8 cellular contexts compared by ENCODE assay signal in genomic region chr6:135506270-135506997, GRCh38. TPM values are rescaled to one million over a fixed set of nuclear protein-coding genes. Genes with fewer than 3 reads are reported as not detected.
DNase-seq lines count a peak whose midpoint lies in the region; ATAC-seq, FAIRE-seq and TF ChIP-seq lines count a peak whose summit lies in the region.

No MANE protein-coding gene starts in this region.

- H3K27me3 ChIP-seq in ascending aorta: no peaks in the 10 kb centered on the region

- TF ChIP-seq CTCF in ascending aorta (IDR thresholded peaks at IDR 0.05) (peak; percentile 19 to 52 (median 43)), type B pancreatic cell (conservative IDR thresholded peaks at IDR 0.05) (peak; percentile 69)

- no peaks in the 10 kb centered on the region for H3K4me1 ChIP-seq in ascending aorta

- no peak overlapping the region for H3K27ac Mint-ChIP-seq in type B pancreatic cell

- no peaks in the 10 kb centered on the region for H3K9me3 Mint-ChIP-seq in type B pancreatic cell

- intact Hi-C loops in ascending aorta (cut with DNase I): loop anchor here (2.0 kb wide), 1 partner anchor 720 kb away; no protein-coding TSS in a partner anchor

- no peak overlapping the region for H3K27ac ChIP-seq in ascending aorta

- peak; percentile 93 for ATAC-seq in GM19043 (IDR thresholded peaks at IDR 0.05; ENCODE audit: low read depth, unreplicated experiment)
- ATAC-seq in HG03135 (IDR thresholded peaks at IDR 0.05; ENCODE audit: unreplicated experiment): peak; percentile 84

- H3K27me3 Mint-ChIP-seq in type B pancreatic cell: no peaks in the 10 kb centered on the region

- no peaks in the 10 kb centered on the region for H3K9me3 ChIP-seq in ascending aorta

- no peak overlapping the region for H3K4me3 Mint-ChIP-seq in type B pancreatic cell

- no peaks in the 10 kb centered on the region for H3K36me3 ChIP-seq in ascending aorta

- FAIRE-seq in islet of Langerhans (lab: Jason Lieb, UNC): peak; percentile 99

- no peak overlapping the region for H3K4me3 ChIP-seq in ascending aorta

- DNase-seq in DMS153 (lab: John Stamatoyannopoulos, UW) (peak; percentile 41), NCI-H446 (lab: John Stamatoyannopoulos, UW) (peak; percentile 6 to 64), ascending aorta (ENCODE audit: low spot score in 2 of 2) (no peak), type B pancreatic cell (ENCODE audit: extremely low spot score, unreplicated experiment) (no peak), mesenteric fat pad (ENCODE audit: low spot score) (no peak)

- no peaks in the 10 kb centered on the region for H3K36me3 Mint-ChIP-seq in type B pancreatic cell

- peaks cover 13% of the 10 kb centered on the region for H3K4me1 Mint-ChIP-seq in type B pancreatic cell (ENCODE audit: unreplicated experiment)

RNA-seq across cellular contexts. Expression of gene AHI1, which starts 8.9 kb away (rescaled TPM):
- 5.4 TPM for total RNA-seq in ascending aorta
- 20.2 and 23.2 TPM in 2 replicates for total RNA-seq in type B pancreatic cell (ENCODE audit: low replicate concordance)
- total RNA-seq in mesenteric fat pad: 30.7 TPM

Comparison
In these comparisons a context has a peak if more than half of its experiments do, and no peak if none do; other contexts are left out.
1. DNase-seq: peak in DMS153 (single experiment) and NCI-H446 (2 of 2); none in ascending aorta (0 of 2), type B pancreatic cell (single experiment) and mesenteric fat pad (single experiment).